In the genomic region with DNA sequence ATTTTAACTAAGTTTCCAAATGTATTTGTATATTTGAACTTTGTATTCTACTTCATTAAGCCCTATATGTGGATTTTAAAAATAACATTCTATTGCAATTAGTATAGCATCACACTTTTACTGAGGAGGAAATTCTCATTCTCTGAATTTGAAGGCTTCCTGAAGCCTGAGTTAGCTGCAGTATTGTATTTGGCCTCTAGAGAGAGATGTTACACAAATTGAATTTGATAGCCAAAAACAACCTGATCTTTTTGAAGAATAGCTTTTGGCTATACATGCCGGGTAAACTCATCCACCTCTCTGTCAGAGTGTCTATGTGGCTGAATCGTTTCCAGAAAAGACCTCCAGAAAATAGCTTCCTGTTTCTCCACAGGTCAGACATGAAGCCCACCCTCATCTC, we compare ENCODE assay signal across 9 cellular contexts.
DNase-seq lines count a peak whose midpoint lies in the region; ATAC-seq, FAIRE-seq and TF ChIP-seq lines count a peak whose summit lies in the region.
"Had no signal": no experiment of that assay in that cellular context is flagged by ENCODE, and none has a peak within 500 bp of the region (broad histone marks: within the 10 kb centered on the region; RNA-seq: fewer than 3 reads in every experiment).

No MANE protein-coding gene starts in this region.

- POLR2A ChIA-PET in activated CD4-positive, alpha-beta memory T cell treated with anti-CD3 and anti-CD28 coated beads, Interleukin-2, amount 10 ng/mL, durations not matched to agents 7 days and 5 days (lab: Charles Lee), result interaction anchor here (0.9 to 3.5 kb wide), 6 partner anchors 9 to 580 kb away, joined by 3 to 15 read pairs (median 6); no protein-coding TSS in a partner anchor

- no peak overlapping the region for H3K9ac ChIP-seq in keratinocyte (ENCODE audit: control insufficient read depth, extremely low read depth, insufficient read depth, low read length)

- no peak overlapping the region for H3K4me2 ChIP-seq in keratinocyte (ENCODE audit: control insufficient read depth, extremely low read depth, insufficient read depth, low read depth, low read length)

- no peaks in the 10 kb centered on the region for H3K79me2 ChIP-seq in keratinocyte (ENCODE audit: control insufficient read depth, insufficient read depth, low read length)

- no peaks in the 10 kb centered on the region for H3K36me3 ChIP-seq in BE2C
- no peaks in the 10 kb centered on the region for H3K36me3 ChIP-seq in keratinocyte (ENCODE audit: control insufficient read depth in 2 of 2, extremely low read depth in 1 of 2, insufficient read depth in 2 of 2, low read length in 2 of 2)

- no peaks in the 10 kb centered on the region for H3K36me3 Mint-ChIP-seq in activated CD4-positive, alpha-beta memory T cell treated with anti-CD3 and anti-CD28 coated beads, Interleukin-2, amount 10 ng/mL, durations not matched to agents 7 days and 5 days (ENCODE audit: low read depth)

- CTCF ChIA-PET in activated CD4-positive, alpha-beta memory T cell treated with anti-CD3 and anti-CD28 coated beads, Interleukin-2, amount 10 ng/mL, durations not matched to agents 7 days and 5 days (lab: Charles Lee), result interaction anchor here (1.0 to 11.6 kb wide), 9 partner anchors 9 to 599 kb away, joined by 3 to 106 read pairs (median 7); a partner anchor contains a TSS

- no peak for ATAC-seq in GM19324 (IDR thresholded peaks at IDR 0.05; ENCODE audit: low FRiP score, unreplicated experiment)

- H3K9me3 ChIP-seq in BE2C (no peaks in the 10 kb centered on the region), keratinocyte (ENCODE audit: control insufficient read depth, low read depth, low read length) (no peaks in the 10 kb centered on the region)

- peak overlapping the region; percentile 56 for H3K4me3 Mint-ChIP-seq in activated CD4-positive, alpha-beta memory T cell treated with anti-CD3 and anti-CD28 coated beads, Interleukin-2, amount 10 ng/mL, durations not matched to agents 7 days and 5 days

- H3K4me3 ChIP-seq in BE2C (ENCODE audit: low read depth, low read length), result no peak overlapping the region
- no peak overlapping the region for H3K4me3 ChIP-seq in keratinocyte (ENCODE audit: control insufficient read depth in 2 of 3, extremely low read depth in 1 of 3, insufficient read depth in 2 of 3, low read depth in 1 of 3, low read length in 3 of 3)

- no peaks in the 10 kb centered on the region for H3K4me1 ChIP-seq in BE2C
- H3K4me1 ChIP-seq in keratinocyte (ENCODE audit: control insufficient read depth, extremely low read depth, insufficient read depth, low read length), result no peaks in the 10 kb centered on the region

- H3K27me3 Mint-ChIP-seq in activated CD4-positive, alpha-beta memory T cell treated with anti-CD3 and anti-CD28 coated beads, Interleukin-2, amount 10 ng/mL, durations not matched to agents 7 days and 5 days, result peaks cover 10% of the 10 kb centered on the region

- H3K9me1 ChIP-seq in keratinocyte (ENCODE audit: control insufficient read depth, extremely low read depth, insufficient read depth, low read length), result no peaks in the 10 kb centered on the region

- no peak overlapping the region for H2AFZ ChIP-seq in keratinocyte (ENCODE audit: control insufficient read depth, low read length)

- dilution Hi-C loops in keratinocyte (cut with MboI; ENCODE audit: extremely low pct_ligation_motif_present, low sequenced_read_pairs), result no loop called here

- FAIRE-seq in keratinocyte (lab: Jason Lieb, UNC), result peak; percentile 17

- no peak overlapping the region for H3K27ac ChIP-seq in keratinocyte (ENCODE audit: control insufficient read depth, insufficient read depth, low read length)

- H3K4me1 Mint-ChIP-seq in activated CD4-positive, alpha-beta memory T cell treated with anti-CD3 and anti-CD28 coated beads, Interleukin-2, amount 10 ng/mL, durations not matched to agents 7 days and 5 days, result peaks cover 30% of the 10 kb centered on the region

- DNase-seq in BE2C (no peak), HCEC 1CT (peak; percentile 6), keratinocyte (ENCODE audit: low read depth, low spot score) (no peak), OCI-M2 (lab: John Stamatoyannopoulos, UW; ENCODE audit: unreplicated experiment) (no peak), NCI-H1436 treated with DMSO at 0.1 percent for 48 hours (lab: John Stamatoyannopoulos, UW) (no peak), RPMI8226 (no peak)
- no peak for DNase-seq in activated CD4-positive, alpha-beta memory T cell treated with anti-CD3 and anti-CD28 coated beads, Interleukin-2, amount 10 ng/mL, durations not matched to agents 7 days and 5 days
- DNase-seq: NCI-H2081 treated with DMSO at 0.1 percent for 48 hours had no signal

- H4K20me1 ChIP-seq in keratinocyte (ENCODE audit: control insufficient read depth, extremely low read depth, insufficient read depth, low read length), result no peaks in the 10 kb centered on the region

- H3K27ac Mint-ChIP-seq in activated CD4-positive, alpha-beta memory T cell treated with anti-CD3 and anti-CD28 coated beads, Interleukin-2, amount 10 ng/mL, durations not matched to agents 7 days and 5 days, result peak overlapping the region; percentile 64

- no peaks in the 10 kb centered on the region for H3K9me3 Mint-ChIP-seq in activated CD4-positive, alpha-beta memory T cell treated with anti-CD3 and anti-CD28 coated beads, Interleukin-2, amount 10 ng/mL, durations not matched to agents 7 days and 5 days

- H3K27me3 ChIP-seq in BE2C (no peaks in the 10 kb centered on the region), keratinocyte (ENCODE audit: control insufficient read depth, extremely low read depth, insufficient read depth, low read length) (peaks cover 3% of the 10 kb centered on the region)

- TF ChIP-seq CTCF in BE2C (IDR thresholded peaks at IDR 0.05; ENCODE audit: low read depth, low read length) (peak; percentile 44), keratinocyte (optimal IDR thresholded peaks at IDR 0.05 in 1 of 3, IDR thresholded peaks at IDR 0.05 in 1 of 3, conservative IDR thresholded peaks at IDR 0.05 in 1 of 3; ENCODE audit: extremely low read depth in 1 of 3, insufficient read depth in 2 of 3, low read length in 3 of 3) (peak in 2 of 3 experiments; percentile 31 to 35)
